Comparison of ENCODE assay signal across 8 cellular contexts in the genomic region with DNA sequence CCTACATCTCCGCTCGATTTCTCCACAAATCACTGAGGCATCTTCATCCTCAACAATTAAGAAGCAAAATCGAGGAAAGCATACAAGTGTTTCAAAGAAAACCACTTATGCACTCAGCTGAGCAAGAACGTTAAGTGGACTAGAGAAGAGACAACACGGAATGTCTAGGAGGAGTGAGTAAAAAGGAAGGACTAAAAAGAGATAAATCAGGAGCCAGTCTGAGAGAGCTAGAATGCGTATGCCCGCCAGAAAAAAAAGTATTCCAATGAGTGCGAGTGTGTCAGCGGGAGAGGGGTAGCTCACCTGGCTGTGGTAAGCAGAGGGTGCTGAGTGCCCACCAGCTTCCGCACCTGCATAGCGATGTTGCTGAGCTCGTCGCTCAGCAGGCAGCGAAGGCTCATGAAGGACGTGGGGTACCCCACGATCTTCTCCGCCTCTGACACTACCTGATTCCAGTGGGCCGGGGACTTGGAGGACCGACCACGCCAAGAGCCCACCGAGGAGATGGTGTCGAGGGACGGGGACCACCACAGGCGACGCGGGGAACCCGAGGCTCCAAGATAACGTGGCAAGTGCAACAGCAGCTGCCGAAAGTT. TPM values are rescaled to one million over a fixed set of nuclear protein-coding genes. Genes with fewer than 3 reads are reported as not detected.
DNase-seq lines count a peak whose midpoint lies in the region; ATAC-seq, FAIRE-seq and TF ChIP-seq lines count a peak whose summit lies in the region.

No MANE protein-coding gene starts in this region.

- H3K79me2 ChIP-seq in keratinocyte (ENCODE audit: control insufficient read depth, insufficient read depth, low read length) = peaks cover 12% of the 10 kb centered on the region

- H3K9me3 ChIP-seq in RWPE2 (ENCODE audit: severe bottlenecking) = no peaks in the 10 kb centered on the region
- H3K9me3 ChIP-seq in keratinocyte (ENCODE audit: control insufficient read depth, low read depth, low read length) = no peaks in the 10 kb centered on the region

- no peaks in the 10 kb centered on the region for H3K27me3 ChIP-seq in RWPE2 (ENCODE audit: insufficient read depth, poor library complexity, severe bottlenecking)
- no peaks in the 10 kb centered on the region for H3K27me3 ChIP-seq in brain microvascular endothelial cell (replicated peaks)
- H3K27me3 ChIP-seq in keratinocyte (ENCODE audit: control insufficient read depth, extremely low read depth, insufficient read depth, low read length) = no peaks in the 10 kb centered on the region

- H3K36me3 ChIP-seq in RWPE2 (ENCODE audit: low read depth) (no peaks in the 10 kb centered on the region), brain microvascular endothelial cell (replicated peaks) (no peaks in the 10 kb centered on the region), keratinocyte (ENCODE audit: control insufficient read depth in 2 of 2, extremely low read depth in 1 of 2, insufficient read depth in 2 of 2, low read length in 2 of 2) (no peaks in the 10 kb centered on the region)

- H3K4me3 ChIP-seq in RWPE2 (ENCODE audit: severe bottlenecking) (peak overlapping the region; percentile 58), brain microvascular endothelial cell (ENCODE audit: low read depth, low read length) (peak overlapping the region; percentile 95), keratinocyte (ENCODE audit: control insufficient read depth in 2 of 3, extremely low read depth in 1 of 3, insufficient read depth in 2 of 3, low read depth in 1 of 3, low read length in 3 of 3) (peak overlapping the region; percentile 95 to 99 (median 97))

- H3K4me1 ChIP-seq in RWPE2 (ENCODE audit: insufficient read depth, poor library complexity, severe bottlenecking) (peaks cover 7% of the 10 kb centered on the region), keratinocyte (ENCODE audit: control insufficient read depth, extremely low read depth, insufficient read depth, low read length) (peaks cover 5% of the 10 kb centered on the region)

- TF ChIP-seq CTCF in RWPE2 (IDR thresholded peaks at IDR 0.05; ENCODE audit: poor library complexity, severe bottlenecking) = no peak
- TF ChIP-seq CTCF in brain microvascular endothelial cell (IDR thresholded peaks at IDR 0.05; ENCODE audit: low read depth, low read length, missing control alignments) = no peak
- TF ChIP-seq CTCF in keratinocyte (optimal IDR thresholded peaks at IDR 0.05 in 1 of 3, IDR thresholded peaks at IDR 0.05 in 1 of 3, conservative IDR thresholded peaks at IDR 0.05 in 1 of 3; ENCODE audit: extremely low read depth in 1 of 3, insufficient read depth in 2 of 3, low read length in 3 of 3) = no peak

- DNase-seq in Daoy (ENCODE audit: low read depth) (peak; percentile 33), RWPE2 (ENCODE audit: low spot score) (no peak), brain microvascular endothelial cell (no peak), keratinocyte (ENCODE audit: low read depth, low spot score) (no peak), retina (no peak)
- peak; percentile 8 to 11 for DNase-seq in stimulated activated CD4-positive, alpha-beta T cell treated with anti-CD3 and anti-CD28 coated beads, Interleukin-4, amount 100 ng/mL, for 48 hours (ENCODE audit: low read depth in 2 of 2)

- dilution Hi-C loops in keratinocyte (cut with MboI; ENCODE audit: extremely low pct_ligation_motif_present, low sequenced_read_pairs) = no loop called here

- no peaks in the 10 kb centered on the region for H4K20me1 ChIP-seq in keratinocyte (ENCODE audit: control insufficient read depth, extremely low read depth, insufficient read depth, low read length)

- in situ Hi-C loops in brain microvascular endothelial cell (cut with HindIII; ENCODE audit: low pct_ligation_motif_present, low sequenced_read_pairs) = no loop called here

- no peaks in the 10 kb centered on the region for H3K9me1 ChIP-seq in keratinocyte (ENCODE audit: control insufficient read depth, extremely low read depth, insufficient read depth, low read length)

- H2AFZ ChIP-seq in keratinocyte (ENCODE audit: control insufficient read depth, low read length) = peak overlapping the region; percentile 99

- peak overlapping the region; percentile 91 for H3K9ac ChIP-seq in keratinocyte (ENCODE audit: control insufficient read depth, extremely low read depth, insufficient read depth, low read length)

- no peak for FAIRE-seq in keratinocyte (lab: Jason Lieb, UNC)

- H3K27ac ChIP-seq in RWPE2 (ENCODE audit: poor library complexity, severe bottlenecking) (peak overlapping the region; percentile 50), brain microvascular endothelial cell (peak overlapping the region; percentile 43), keratinocyte (ENCODE audit: control insufficient read depth, insufficient read depth, low read length) (peak overlapping the region; percentile 70)

- ATAC-seq in GM19455 (IDR thresholded peaks at IDR 0.05; ENCODE audit: unreplicated experiment) = peak; percentile 34
- peak; percentile 26 for ATAC-seq in HG03521 (IDR thresholded peaks at IDR 0.05; ENCODE audit: unreplicated experiment)
- peak; percentile 59 for ATAC-seq in RWPE2 (ENCODE audit: low read depth)

- H3K4me2 ChIP-seq in keratinocyte (ENCODE audit: control insufficient read depth, extremely low read depth, insufficient read depth, low read depth, low read length) = peak overlapping the region; percentile 80

RNA-seq across cellular contexts. Expression of a gene that starts 0.6 kb away (rescaled TPM):
- total RNA-seq in Daoy (2014; rRNA removed; shearing (Covaris generic)) = 6.5 and 9.2 TPM in 2 replicates
- polyA plus RNA-seq in keratinocyte = 9.5 to 12.5 TPM (median 11.5 TPM) in 3 replicates
- polyA plus RNA-seq in keratinocyte (2011; ENCODE audit: low read depth) = 4.3 TPM
- 7.2 and 12.3 TPM in 2 replicates for polyA plus RNA-seq in keratinocyte (2011; cell fraction: cytosol; rRNA removed)
- polyA plus RNA-seq in keratinocyte (2011; cell fraction: nucleus; rRNA removed) = 7.7 and 8.1 TPM in 2 replicates
- polyA plus RNA-seq in keratinocyte (2012; ENCODE audit: low replicate concordance) = 7.1 and 8.5 TPM in 2 replicates
- polyA minus RNA-seq in keratinocyte = 11.7 to 18.1 TPM (median 17.1 TPM) in 3 replicates
- polyA minus RNA-seq in keratinocyte (2011; cell fraction: cytosol; rRNA and poly(A)+ RNA removed) = 8.2 TPM
- polyA minus RNA-seq in keratinocyte (2011; cell fraction: nucleus; rRNA and poly(A)+ RNA removed) = 13.5 and 13.7 TPM in 2 replicates

RNA-seq across cellular contexts. Expression of a gene that starts 31.1 kb away (rescaled TPM):
- 1.8 and 2.1 TPM in 2 replicates for total RNA-seq in Daoy (2014; rRNA removed; shearing (Covaris generic))
- not detected in 3 replicates for polyA plus RNA-seq in keratinocyte
- not detected for polyA plus RNA-seq in keratinocyte (2011; ENCODE audit: low read depth)
- not detected in 2 replicates for polyA plus RNA-seq in keratinocyte (2011; cell fraction: cytosol; rRNA removed)
- polyA plus RNA-seq in keratinocyte (2011; cell fraction: nucleus; rRNA removed) = not detected in 2 replicates
- not detected in 2 replicates for polyA plus RNA-seq in keratinocyte (2012; ENCODE audit: low replicate concordance)
- not detected in 3 replicates for polyA minus RNA-seq in keratinocyte
- polyA minus RNA-seq in keratinocyte (2011; cell fraction: cytosol; rRNA and poly(A)+ RNA removed) = not detected
- polyA minus RNA-seq in keratinocyte (2011; cell fraction: nucleus; rRNA and poly(A)+ RNA removed) = not detected in 2 replicates

Comparison
In these comparisons a context has a peak if more than half of its experiments do, and no peak if none do; other contexts are left out.
1. DNase-seq: peak in Daoy (single experiment) and stimulated activated CD4-positive, alpha-beta T cell treated with anti-CD3 and anti-CD28 coated beads, Interleukin-4, amount 100 ng/mL, for 48 hours (2 of 2); none in RWPE2 (single experiment), brain microvascular endothelial cell (single experiment), keratinocyte (single experiment) and retina (single experiment).
2. Peak in every context shown above with its lines, with median percentiles within 50 percentile points of each other: ATAC-seq, H3K27ac ChIP-seq and H3K4me3 ChIP-seq.